In genomic region chr7:95549818-95550529, GRCh38 we compare ENCODE assay signal across 10 cellular contexts. TPM values are rescaled to one million over a fixed set of nuclear protein-coding genes. Genes with fewer than 3 reads are reported as not detected.
DNase-seq lines count a peak whose midpoint lies in the region; ATAC-seq and TF ChIP-seq lines count a peak whose summit lies in the region.
"Had no signal": no experiment of that assay in that cellular context is flagged by ENCODE, and none has a peak within 500 bp of the region (broad histone marks: within the 10 kb centered on the region; RNA-seq: fewer than 3 reads in every experiment).

No MANE protein-coding gene starts in this region.

- peaks cover 63% of the 10 kb centered on the region for H3K4me1 ChIP-seq in left ventricle myocardium inferior
- H3K4me1 ChIP-seq: BLaER1 had no signal

- H3K4me1 Mint-ChIP-seq in progenitor cell of endocrine pancreas (ENCODE audit: low read depth): peaks cover 32% of the 10 kb centered on the region

- DNase-seq in NCI-H510A treated with DMSO at 0.1 percent for 48 hours (lab: John Stamatoyannopoulos, UW) (peak; percentile 46), NCI-H510A (lab: John Stamatoyannopoulos, UW) (no peak), WERI-Rb-1 (peak; percentile 16), left ventricle myocardium inferior (peak; percentile 89), putamen (ENCODE audit: low spot score) (peak; percentile 85), progenitor cell of endocrine pancreas (ENCODE audit: low spot score, unreplicated experiment) (no peak), NOMO-1 treated with dmso at 0.1 percent for 144 hours (lab: John Stamatoyannopoulos, UW; ENCODE audit: unreplicated experiment) (no peak)
- DNase-seq: activated B cell treated with CpG ODN at 0.5 μM for 24 hours had no signal

- H3K36me3 ChIP-seq in WERI-Rb-1 (no peaks in the 10 kb centered on the region), left ventricle myocardium inferior (no peaks in the 10 kb centered on the region)
- H3K36me3 ChIP-seq: BLaER1 had no signal

- TF ChIP-seq CTCF in WERI-Rb-1 (IDR thresholded peaks at IDR 0.05; ENCODE audit: low read depth, low read length) (no peak), left ventricle myocardium inferior (IDR thresholded peaks at IDR 0.05; ENCODE audit: borderline replicate concordance) (no peak), progenitor cell of endocrine pancreas (IDR thresholded peaks at IDR 0.05; ENCODE audit: unreplicated experiment) (no peak)

- no peaks in the 10 kb centered on the region for H3K36me3 Mint-ChIP-seq in progenitor cell of endocrine pancreas (ENCODE audit: insufficient read depth)

- H3K27ac Mint-ChIP-seq in progenitor cell of endocrine pancreas: no peak overlapping the region
- H3K27ac Mint-ChIP-seq: activated B cell treated with CpG ODN at 0.5 μM for 24 hours had no signal

- H3K4me3 Mint-ChIP-seq in progenitor cell of endocrine pancreas (ENCODE audit: low read depth): no peak overlapping the region
- H3K4me3 Mint-ChIP-seq: activated B cell treated with CpG ODN at 0.5 μM for 24 hours had no signal

- H3K27me3 ChIP-seq in WERI-Rb-1 (ENCODE audit: insufficient read depth, low read depth, severe bottlenecking): no peaks in the 10 kb centered on the region
- no peaks in the 10 kb centered on the region for H3K27me3 ChIP-seq in left ventricle myocardium inferior (ENCODE audit: low read depth)
- H3K27me3 ChIP-seq: BLaER1 had no signal

- ATAC-seq in HG02884 (IDR thresholded peaks at IDR 0.05; ENCODE audit: unreplicated experiment): no peak

- intact Hi-C loops in left ventricle myocardium inferior (cut with micrococcal nuclease): loop anchor here (5.0 kb wide), 3 partner anchors 42 to 132 kb away; no protein-coding TSS in a partner anchor

- H3K27ac ChIP-seq in WERI-Rb-1: no peak overlapping the region
- H3K27ac ChIP-seq in left ventricle myocardium inferior (replicated peaks): peak overlapping the region; percentile 95
- H3K27ac ChIP-seq: BLaER1 had no signal

- H3K4me3 ChIP-seq in WERI-Rb-1 (ENCODE audit: low read depth, low read length) (no peak overlapping the region), left ventricle myocardium inferior (peak overlapping the region; percentile 38)
- H3K4me3 ChIP-seq: BLaER1 had no signal

- H3K27me3 Mint-ChIP-seq in progenitor cell of endocrine pancreas: no peaks in the 10 kb centered on the region

- H3K9me3 ChIP-seq in WERI-Rb-1 (ENCODE audit: severe bottlenecking) (no peaks in the 10 kb centered on the region), left ventricle myocardium inferior (replicated peaks) (no peaks in the 10 kb centered on the region)
- H3K9me3 ChIP-seq: BLaER1 had no signal

- H3K9me3 Mint-ChIP-seq in progenitor cell of endocrine pancreas (ENCODE audit: low read depth): no peaks in the 10 kb centered on the region
- H3K9me3 Mint-ChIP-seq: activated B cell treated with CpG ODN at 0.5 μM for 24 hours had no signal

RNA-seq across cellular contexts. Expression of gene PDK4, which starts 46.3 kb away (rescaled TPM):
- 325 TPM for total RNA-seq in left ventricle myocardium inferior
- total RNA-seq in progenitor cell of endocrine pancreas: 21.0 and 29.1 TPM in 2 replicates

Comparison
In these comparisons a context has a peak if more than half of its experiments do, and no peak if none do; other contexts are left out.
1. DNase-seq: peak in NCI-H510A treated with DMSO at 0.1 percent for 48 hours (single experiment), WERI-Rb-1 (single experiment), left ventricle myocardium inferior (single experiment) and putamen (single experiment); none in NCI-H510A (single experiment), progenitor cell of endocrine pancreas (single experiment) and NOMO-1 treated with dmso at 0.1 percent for 144 hours (single experiment).
2. RNA of gene PDK4, which starts 46.3 kb away (total RNA-seq): 325 TPM in left ventricle myocardium inferior (single experiment); 21.0 to 29.1 TPM in progenitor cell of endocrine pancreas; every median in the first group is over 10 times any median in the second.